19 cellular contexts compared by ENCODE assay signal in genomic region chr5:74430910-74431309, GRCh38.
DNase-seq lines count a peak whose midpoint lies in the region; ATAC-seq and TF ChIP-seq lines count a peak whose summit lies in the region.
"Had no signal": no experiment of that assay in that cellular context is flagged by ENCODE, and none has a peak within 500 bp of the region (broad histone marks: within the 10 kb centered on the region; RNA-seq: fewer than 3 reads in every experiment).

No MANE protein-coding gene starts in this region.

- H3K27ac ChIP-seq in smooth muscle cell (ENCODE audit: low read depth) = no peak overlapping the region
- H3K27ac ChIP-seq: BLaER1, C4-2B had no signal

- peaks cover 0 to 2% (median 0%) of the 10 kb centered on the region in 7 donors for H3K9me3 Mint-ChIP-seq in CD14-positive monocyte
- H3K9me3 Mint-ChIP-seq: CD4-positive, alpha-beta T cell; CD8-positive, alpha-beta memory T cell; HFFc6 had no signal

- H3K4me2 ChIP-seq in Loucy (ENCODE audit: low read depth, low read length, poor library complexity, severe bottlenecking) (peak overlapping the region; percentile 89), smooth muscle cell (no peak overlapping the region)
- H3K4me2 ChIP-seq: BLaER1 had no signal

- no peak overlapping the region for H2AFZ ChIP-seq in Loucy (ENCODE audit: low read length)
- H2AFZ ChIP-seq in smooth muscle cell (ENCODE audit: low read depth) = peak overlapping the region; percentile 36

- H3K27ac Mint-ChIP-seq in CD14-positive monocyte = peak overlapping the region in 5 of 7 donors; percentile 23 to 79 (median 46)
- H3K27ac Mint-ChIP-seq: B cell; CD4-positive, alpha-beta T cell; CD8-positive, alpha-beta memory T cell; HFFc6 had no signal

- H3K4me1 ChIP-seq in Loucy (ENCODE audit: insufficient read depth, low read length, poor library complexity, severe bottlenecking) (peaks cover 48% of the 10 kb centered on the region), smooth muscle cell (ENCODE audit: low read depth) (peaks cover 30% of the 10 kb centered on the region)
- H3K4me1 ChIP-seq: HAP-1 had no signal

- peaks cover 13% of the 10 kb centered on the region for H3K79me2 ChIP-seq in Loucy (ENCODE audit: insufficient read depth, low read length)
- H3K79me2 ChIP-seq in smooth muscle cell (ENCODE audit: low read depth) = no peaks in the 10 kb centered on the region

- H4K20me1 ChIP-seq in Loucy (ENCODE audit: insufficient read depth, low read length, poor library complexity, severe bottlenecking) (no peaks in the 10 kb centered on the region), smooth muscle cell (ENCODE audit: low read depth) (no peaks in the 10 kb centered on the region)
- H4K20me1 ChIP-seq: BLaER1 had no signal

- intact Hi-C loops in CD14-positive monocyte (cut with micrococcal nuclease) = loop anchor here in 1 of 2 donors (5.0 kb wide), 1 partner anchor 211 kb away; the partner anchor contains the start of gene ENC1

- H3K4me3 ChIP-seq in Loucy (ENCODE audit: low read length, poor library complexity, severe bottlenecking) = peak overlapping the region; percentile 68
- no peak overlapping the region for H3K4me3 ChIP-seq in smooth muscle cell
- H3K4me3 ChIP-seq: BLaER1, GM12878, HAP-1 had no signal

- H3K36me3 Mint-ChIP-seq in CD14-positive monocyte = no peaks in the 10 kb centered on the region
- H3K36me3 Mint-ChIP-seq: CD8-positive, alpha-beta memory T cell had no signal

- peaks cover 0 to 2% (median 0%) of the 10 kb centered on the region in 3 donors for H3K27me3 Mint-ChIP-seq in CD14-positive monocyte (ENCODE audit: low read depth in 3 of 3)

- 56% methylated on average over 2 of the region's 2 CpGs for WGBS in smooth muscle cell (ENCODE audit: low lambda C conversion rate)

- no peaks in the 10 kb centered on the region for H3K9me2 ChIP-seq in Loucy (replicated peaks; ENCODE audit: low read depth, low read length)

- H3K36me3 ChIP-seq in Loucy (ENCODE audit: insufficient read depth, low read length) (no peaks in the 10 kb centered on the region), smooth muscle cell (ENCODE audit: low read depth) (no peaks in the 10 kb centered on the region)
- H3K36me3 ChIP-seq: BLaER1, HAP-1 had no signal

- H3K4me1 Mint-ChIP-seq in CD14-positive monocyte = peaks cover 55% of the 10 kb centered on the region
- H3K4me1 Mint-ChIP-seq: CD8-positive, alpha-beta memory T cell had no signal

- H3K9ac ChIP-seq in Loucy (ENCODE audit: low read depth, low read length, poor library complexity, severe bottlenecking) (peak overlapping the region; percentile 80), smooth muscle cell (ENCODE audit: low read depth) (no peak overlapping the region)
- H3K9ac ChIP-seq: BLaER1 had no signal

- ATAC-seq in left lobe of liver (peak; percentile 73), GM21723 (IDR thresholded peaks at IDR 0.05; ENCODE audit: unreplicated experiment) (no peak)
- ATAC-seq: GM12878 had no signal

- no peak for DNase-seq in CD14-positive monocyte (ENCODE audit: low spot score)
- no peak for DNase-seq in left lobe of liver (ENCODE audit: low spot score)
- no peak for DNase-seq in smooth muscle cell (lab: John Stamatoyannopoulos, UW; ENCODE audit: unreplicated experiment)
- DNase-seq in NCI-H2107 treated with DMSO at 0.1 percent for 48 hours (lab: John Stamatoyannopoulos, UW; ENCODE audit: unreplicated experiment) = no peak
- DNase-seq: CD4-positive, alpha-beta T cell; CD8-positive, alpha-beta memory T cell; DMS 273 treated with DMSO at 0.1 percent for 48 hours; DMS79; EL; GDM1; GOT3; HFFc6 had no signal

- H3K27me3 ChIP-seq in Loucy (ENCODE audit: insufficient read depth, low read length, poor library complexity, severe bottlenecking) (no peaks in the 10 kb centered on the region), smooth muscle cell (ENCODE audit: low read depth) (no peaks in the 10 kb centered on the region)
- H3K27me3 ChIP-seq: BLaER1 had no signal

- H3K4me3 Mint-ChIP-seq in CD14-positive monocyte = no peak overlapping the region
- H3K4me3 Mint-ChIP-seq: B cell; CD4-positive, alpha-beta T cell; CD8-positive, alpha-beta memory T cell; HFFc6 had no signal

- H3F3A ChIP-seq in Loucy (ENCODE audit: low read depth) (peaks cover 11% of the 10 kb centered on the region; the same call in 1 of the 2 replicates), smooth muscle cell (ENCODE audit: low read depth) (peaks cover 16% of the 10 kb centered on the region)

- H3K9me3 ChIP-seq in Loucy (ENCODE audit: insufficient read depth, low read depth, low read length) (no peaks in the 10 kb centered on the region; the same call in 1 of the 2 replicates), smooth muscle cell (replicated peaks; ENCODE audit: low read depth) (no peaks in the 10 kb centered on the region)
- H3K9me3 ChIP-seq: HAP-1 had no signal

- TF ChIP-seq CTCF in CD14-positive monocyte (IDR thresholded peaks at IDR 0.05) (no peak), Loucy (conservative IDR thresholded peaks at IDR 0.05; ENCODE audit: low read length) (no peak), smooth muscle cell (IDR thresholded peaks at IDR 0.05; ENCODE audit: borderline replicate concordance, insufficient read depth, poor library complexity, severe bottlenecking) (no peak)
